ENCODE assay signal across 40 cellular contexts in the genomic region with DNA sequence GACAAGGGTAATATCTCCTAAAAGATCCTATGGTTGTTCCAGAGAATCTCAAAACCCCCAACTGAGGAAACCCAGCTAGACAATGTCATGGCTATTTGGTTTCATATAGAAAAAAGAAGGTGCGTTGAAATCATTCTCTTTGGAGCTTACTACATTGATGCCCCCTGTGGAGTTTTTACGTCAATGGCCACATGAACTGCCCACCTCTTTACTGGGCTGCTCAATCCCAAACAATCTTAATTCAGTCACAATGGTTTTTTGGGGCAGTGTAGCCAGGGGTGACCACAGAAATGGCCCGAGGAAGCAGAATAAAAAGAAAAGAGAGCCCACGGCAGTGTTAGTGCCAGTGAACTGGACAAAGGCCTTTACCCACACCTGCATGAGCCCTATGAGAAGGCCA. TPM values are rescaled to one million over a fixed set of nuclear protein-coding genes. Genes with fewer than 3 reads are reported as not detected.
"Had no signal": no experiment of that assay in that cellular context is flagged by ENCODE, and none has a peak within 500 bp of the region (broad histone marks: within the 10 kb centered on the region; RNA-seq: fewer than 3 reads in every experiment).

No MANE protein-coding gene starts in this region.

- H3K4me1 ChIP-seq: adrenal gland, ascending aorta, body of pancreas, breast epithelium had no signal

- FAIRE-seq: astrocyte, bronchial epithelial cell had no signal

- H3K36me3 ChIP-seq: adrenal gland, ascending aorta, brain microvascular endothelial cell, breast epithelium, cardiac muscle cell had no signal

- H3K27ac ChIP-seq: adrenal gland, ascending aorta, body of pancreas, brain microvascular endothelial cell, breast epithelium, cardiac muscle cell had no signal

- H3K9me3 ChIP-seq: adrenal gland, ascending aorta, body of pancreas, breast epithelium had no signal

- H3K4me3 ChIP-seq: adrenal gland, ascending aorta, body of pancreas, breast epithelium, cardiac muscle cell had no signal

- H3K27me3 ChIP-seq: adrenal gland, ascending aorta, body of pancreas, brain microvascular endothelial cell, breast epithelium had no signal

- ATAC-seq: activated naive CD4-positive, alpha-beta T cell treated with anti-CD3 and anti-CD28 coated beads, Interleukin-2, amount 50 U/mL, for 72 hours; activated naive CD8-positive, alpha-beta T cell treated with anti-CD3 and anti-CD28 coated beads, Interleukin-2, amount 50 U/mL, for 24 hours; activated T-cell treated with anti-CD3 and anti-CD28 coated beads, Interleukin-2, amount 50 U/mL, for 4 hours; activated T-cell treated with anti-CD3 and anti-CD28 coated beads, Interleukin-2, amount 50 U/mL, for 72 hours; activated T-helper 17 cell treated with anti-CD3 and anti-CD28 coated beads, Interleukin-2, amount 50 U/mL, for 72 hours; body of pancreas had no signal

- DNase-seq: activated effector memory CD4-positive, alpha-beta T cell treated with anti-CD3 and anti-CD28 coated beads, Interleukin-2, amount 50 U/mL, for 16 hours; activated effector memory CD4-positive, alpha-beta T cell treated with Interleukin-2 at 50 U/mL for 16 hours; activated gamma-delta T cell; activated gamma-delta T cell treated with Interleukin-2 at 50 U/mL for 16 hours; activated naive CD4-positive, alpha-beta T cell; activated naive CD4-positive, alpha-beta T cell treated with anti-CD3 and anti-CD28 coated beads for 36 hours; activated naive CD4-positive, alpha-beta T cell treated with anti-CD3 and anti-CD28 coated beads, Interleukin-2, amount 10 ng/mL, durations not matched to agents 7 days and 5 days; activated naive CD4-positive, alpha-beta T cell treated with anti-CD3 and anti-CD28 coated beads, Interleukin-2, amount 50 U/mL, for 16 hours; activated naive CD4-positive, alpha-beta T cell treated with Interleukin-2 at 50 U/mL for 16 hours; activated naive CD8-positive, alpha-beta T cell treated with anti-CD3 and anti-CD28 coated beads for 36 hours; activated naive CD8-positive, alpha-beta T cell treated with anti-CD3 and anti-CD28 coated beads, Interleukin-2, amount 10 ng/mL, durations not matched to agents 7 days and 5 days; activated naive CD8-positive, alpha-beta T cell treated with anti-CD3 and anti-CD28 coated beads, Interleukin-2, amount 50 U/mL, for 24 hours; activated T-cell treated with anti-CD3 and anti-CD28 coated beads, Interleukin-2, amount 50 U/mL, for 1 hour; activated T-cell treated with anti-CD3 and anti-CD28 coated beads, Interleukin-2, amount 50 U/mL, for 24 hours; activated T-cell treated with anti-CD3 and anti-CD28 coated beads, Interleukin-2, amount 50 U/mL, for 4 hours; activated T-cell treated with anti-CD3 and anti-CD28 coated beads, Interleukin-2, amount 50 U/mL, for 48 hours; activated T-cell treated with anti-CD3 and anti-CD28 coated beads, Interleukin-2, amount 50 U/mL, for 72 hours; adrenal gland; amniotic stem cell; amygdala; anterior cingulate cortex; aorta; body of pancreas; brain microvascular endothelial cell; caudate nucleus; central memory CD4-positive, alpha-beta T cell; cerebellar nuclear complex had no signal

RNA-seq across cellular contexts. Expression of a gene that starts 7.8 kb away (rescaled TPM):
- total RNA-seq: activated naive CD4-positive, alpha-beta T cell treated with anti-CD3 and anti-CD28 coated beads for 36 hours; activated naive CD4-positive, alpha-beta T cell treated with anti-CD3 and anti-CD28 coated beads, Interleukin-2, amount 50 U/mL, for 72 hours; activated naive CD8-positive, alpha-beta T cell treated with anti-CD3 and anti-CD28 coated beads for 36 hours; activated naive CD8-positive, alpha-beta T cell treated with anti-CD3 and anti-CD28 coated beads, Interleukin-2, amount 10 ng/mL, durations not matched to agents 7 days and 5 days; activated T-cell treated with anti-CD3 and anti-CD28 coated beads, Interleukin-2, amount 50 U/mL, for 72 hours; activated T-helper 1 cell treated with anti-CD3 and anti-CD28 coated beads, Interleukin-12 subunit alpha, Interleukin-12 subunit beta, Interleukin-2, Interleukin-4 antibody, amounts not matched to agents 30 ng/mL and 10 ng/mL and 1 ng/mL, durations not matched to agents 14 hours and 24 hours and 36 hours; activated T-helper 17 cell treated with anti-CD3 and anti-CD28 coated beads, Interleukin-2, amount 50 U/mL, for 72 hours; activated T-helper 2 cell treated with anti-CD3 and anti-CD28 coated beads, Interferon-gamma antibody, Interleukin-2, Interleukin-4, amounts not matched to agents 10 μg/mL and 5 μg/mL and 100 μg/mL, durations not matched to agents 14 hours and 24 hours and 36 hours; bronchial epithelial cell; cardiac muscle cell had no signal

RNA-seq across cellular contexts. Expression of a gene that starts 19.1 kb away (rescaled TPM):
- total RNA-seq: activated naive CD4-positive, alpha-beta T cell treated with anti-CD3 and anti-CD28 coated beads for 36 hours; activated naive CD4-positive, alpha-beta T cell treated with anti-CD3 and anti-CD28 coated beads, Interleukin-2, amount 50 U/mL, for 72 hours; activated naive CD8-positive, alpha-beta T cell treated with anti-CD3 and anti-CD28 coated beads for 36 hours; activated naive CD8-positive, alpha-beta T cell treated with anti-CD3 and anti-CD28 coated beads, Interleukin-2, amount 10 ng/mL, durations not matched to agents 7 days and 5 days; activated T-cell treated with anti-CD3 and anti-CD28 coated beads, Interleukin-2, amount 50 U/mL, for 4 hours; activated T-cell treated with anti-CD3 and anti-CD28 coated beads, Interleukin-2, amount 50 U/mL, for 72 hours; activated T-helper 1 cell treated with anti-CD3 and anti-CD28 coated beads, Interleukin-12 subunit alpha, Interleukin-12 subunit beta, Interleukin-2, Interleukin-4 antibody, amounts not matched to agents 30 ng/mL and 10 ng/mL and 1 ng/mL, durations not matched to agents 14 hours and 24 hours and 36 hours; activated T-helper 17 cell treated with anti-CD3 and anti-CD28 coated beads, Interleukin-2, amount 50 U/mL, for 72 hours; activated T-helper 2 cell treated with anti-CD3 and anti-CD28 coated beads, Interferon-gamma antibody, Interleukin-2, Interleukin-4, amounts not matched to agents 10 μg/mL and 5 μg/mL and 100 μg/mL, durations not matched to agents 14 hours and 24 hours and 36 hours; adrenal gland; aorta; ascending aorta; astrocyte; body of pancreas; breast epithelium; bronchial epithelial cell; cardiac muscle cell; cardiac septum; cerebellum; chondrocyte had no signal
- polyA plus RNA-seq: adipose tissue, adrenal gland, aorta had no signal

RNA-seq across cellular contexts. Expression of a gene that starts 26.8 kb away (rescaled TPM):
- total RNA-seq: activated naive CD4-positive, alpha-beta T cell treated with anti-CD3 and anti-CD28 coated beads for 36 hours; activated naive CD4-positive, alpha-beta T cell treated with anti-CD3 and anti-CD28 coated beads, Interleukin-2, amount 50 U/mL, for 72 hours; activated naive CD8-positive, alpha-beta T cell treated with anti-CD3 and anti-CD28 coated beads for 36 hours; activated naive CD8-positive, alpha-beta T cell treated with anti-CD3 and anti-CD28 coated beads, Interleukin-2, amount 10 ng/mL, durations not matched to agents 7 days and 5 days; activated T-cell treated with anti-CD3 and anti-CD28 coated beads, Interleukin-2, amount 50 U/mL, for 4 hours; activated T-cell treated with anti-CD3 and anti-CD28 coated beads, Interleukin-2, amount 50 U/mL, for 72 hours; activated T-helper 1 cell treated with anti-CD3 and anti-CD28 coated beads, Interleukin-12 subunit alpha, Interleukin-12 subunit beta, Interleukin-2, Interleukin-4 antibody, amounts not matched to agents 30 ng/mL and 10 ng/mL and 1 ng/mL, durations not matched to agents 14 hours and 24 hours and 36 hours; activated T-helper 17 cell treated with anti-CD3 and anti-CD28 coated beads, Interleukin-2, amount 50 U/mL, for 72 hours; activated T-helper 2 cell treated with anti-CD3 and anti-CD28 coated beads, Interferon-gamma antibody, Interleukin-2, Interleukin-4, amounts not matched to agents 10 μg/mL and 5 μg/mL and 100 μg/mL, durations not matched to agents 14 hours and 24 hours and 36 hours; ascending aorta; astrocyte; bronchial epithelial cell; cardiac muscle cell; chondrocyte had no signal
- polyA plus RNA-seq: cardiac muscle cell had no signal
